ENCODE assay signal across 8 cellular contexts in the genomic region with DNA sequence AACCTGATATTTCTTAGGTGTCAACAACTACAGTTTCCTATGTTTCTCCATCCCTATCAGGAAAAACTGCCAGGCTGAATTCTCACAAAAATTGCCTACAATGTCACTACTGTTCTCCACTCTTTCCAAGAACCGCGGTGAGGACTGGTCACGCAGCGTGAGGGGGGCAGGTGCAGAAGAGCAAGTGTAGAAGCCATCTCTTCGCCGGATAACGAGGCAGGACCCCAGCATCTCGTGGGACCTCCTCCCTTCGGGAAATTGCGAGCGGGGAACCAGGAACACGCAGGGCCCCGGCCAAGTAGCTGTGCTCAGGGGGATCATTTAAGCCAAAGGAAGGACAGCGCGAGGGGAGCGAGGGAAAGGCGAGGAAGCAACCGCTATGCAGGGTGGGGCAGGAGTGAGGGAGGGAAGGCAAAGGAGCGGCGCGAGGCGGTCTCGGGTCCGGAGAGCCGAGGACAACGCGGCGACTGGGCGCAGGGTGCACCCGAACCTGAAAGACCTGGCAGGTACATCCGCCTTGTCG. TPM values are rescaled to one million over a fixed set of nuclear protein-coding genes. Genes with fewer than 3 reads are reported as not detected.
DNase-seq lines count a peak whose midpoint lies in the region; ATAC-seq and TF ChIP-seq lines count a peak whose summit lies in the region.

No MANE protein-coding gene starts in this region.

- CTCF ChIA-PET in mammary epithelial cell (lab: Charles Lee; ENCODE audit: low non-redundant PET) = no interaction called here

- H3K36me3 ChIP-seq in mammary epithelial cell (ENCODE audit: insufficient read depth, low read length) = no peaks in the 10 kb centered on the region
- H3K36me3 ChIP-seq in liver (ENCODE audit: control insufficient read depth in 4 of 4, insufficient read depth in 3 of 4, low read depth in 1 of 4, low read length in 3 of 4) = no peaks in the 10 kb centered on the region
- H3K36me3 ChIP-seq in tibial artery = no peaks in the 10 kb centered on the region

- peak overlapping the region; percentile 59 for H3K27ac ChIP-seq in mammary epithelial cell (ENCODE audit: insufficient read depth, low read depth, low read length)
- H3K27ac ChIP-seq in liver (ENCODE audit: low read depth in 1 of 2, low read length in 2 of 2) = peak overlapping the region; percentile 91 to 95
- H3K27ac ChIP-seq in tibial artery = peak overlapping the region; percentile 92 to 94

- no peaks in the 10 kb centered on the region for H4K20me1 ChIP-seq in mammary epithelial cell (ENCODE audit: insufficient read depth, low read length)

- intact Hi-C loops in mammary epithelial cell (cut with micrococcal nuclease) (loop anchor here (1.0 to 5.0 kb wide), 7 partner anchors 62 to 1055 kb away; partner anchors contain the start of genes ABHD12, ENTPD6, NANP and PYGB), tibial artery (cut with DNase I; ENCODE audit: low total_unique reads) (loop anchor here (5.0 to 10.0 kb wide), 2 partner anchors 263 to 415 kb away; partner anchors contain the start of gene GINS1)

- BruUV-seq in mammary epithelial cell (replicated peaks; lab: Mats Ljungman, UMichigan) = no TSS peak

- dilution Hi-C loops in mammary epithelial cell (cut with HindIII; ENCODE audit: low sequenced_read_pairs) = no loop called here

- WGBS in mammary epithelial cell (ENCODE audit: low coverage, missing lambda C conversion rate) = 2% methylated on average over 27 of the region's 32 CpGs
- WGBS in liver = under 1% methylated on average over 32 of the region's 32 CpGs

- in situ Hi-C loops in mammary epithelial cell (cut with MboI; ENCODE audit: low sequenced_read_pairs in 2 of 2) = loop anchor here (10.0 to 25.0 kb wide), 5 partner anchors 183 to 870 kb away; partner anchors contain the start of genes GINS1 (in 2 of the 2) and ENTPD6 (in 1 of the 2)

- H3K4me3 ChIP-seq in mammary epithelial cell (replicated peaks in 1 of 3; ENCODE audit: insufficient read depth in 1 of 3, low read depth in 2 of 3, low read length in 3 of 3) (peak overlapping the region; percentile 85 to 98 (median 90)), liver (ENCODE audit: low read depth in 1 of 3, low read length in 3 of 3) (peak overlapping the region; percentile 80 to 96 (median 93)), tibial artery (peak overlapping the region; percentile 66 to 80)

- peaks cover 27% of the 10 kb centered on the region for H3K4me1 ChIP-seq in mammary epithelial cell (ENCODE audit: insufficient read depth, low read length)
- peaks cover 2 to 55% (median 41%) of the 10 kb centered on the region in 4 donors for H3K4me1 ChIP-seq in liver (ENCODE audit: control insufficient read depth in 4 of 4, insufficient read depth in 4 of 4, low read length in 3 of 4)
- H3K4me1 ChIP-seq in tibial artery = peaks cover 0 to 33% (median 23%) of the 10 kb centered on the region in 4 donors

- peak overlapping the region; percentile 97 for H3K4me2 ChIP-seq in mammary epithelial cell (ENCODE audit: insufficient read depth, low read depth, low read length)

- peak; percentile 69 for DNase-seq in activated effector memory CD4-positive, alpha-beta T cell treated with anti-CD3 and anti-CD28 coated beads, Interleukin-2, amount 50 U/mL, for 16 hours
- DNase-seq in activated effector memory CD4-positive, alpha-beta T cell treated with Interleukin-2 at 50 U/mL for 16 hours = no peak
- peak; percentile 69 for DNase-seq in NCI-H748 (lab: John Stamatoyannopoulos, UW; ENCODE audit: unreplicated experiment)
- DNase-seq in mammary epithelial cell = no peak
- peak in 1 of 2 donors; percentile 73 for DNase-seq in tibial artery
- no peak for DNase-seq in H4 (ENCODE audit: low spot score)

- peaks cover 54% of the 10 kb centered on the region for H3K79me2 ChIP-seq in mammary epithelial cell (ENCODE audit: insufficient read depth, low read length)

- peak overlapping the region; percentile 97 for H2AFZ ChIP-seq in mammary epithelial cell (ENCODE audit: low read depth, low read length)

- no peaks in the 10 kb centered on the region for H3K9me3 ChIP-seq in mammary epithelial cell (replicated peaks; ENCODE audit: insufficient read depth, low read length)
- H3K9me3 ChIP-seq in liver (ENCODE audit: control insufficient read depth in 4 of 4, low read length in 3 of 4) = no peaks in the 10 kb centered on the region
- no peaks in the 10 kb centered on the region for H3K9me3 ChIP-seq in tibial artery

- TF ChIP-seq CTCF in mammary epithelial cell (conservative IDR thresholded peaks at IDR 0.05 in 1 of 2, IDR thresholded peaks at IDR 0.05 in 1 of 2; ENCODE audit: extremely low read depth in 1 of 2, insufficient read depth in 1 of 2, low read depth in 1 of 2, low read length in 2 of 2) (no peak), liver (IDR thresholded peaks at IDR 0.05; ENCODE audit: low read depth, low read length, missing input control) (no peak), tibial artery (IDR thresholded peaks at IDR 0.05) (no peak)

- H3K9ac ChIP-seq in mammary epithelial cell (ENCODE audit: insufficient read depth, low read length) (peak overlapping the region; percentile 66), liver (ENCODE audit: low read depth in 1 of 2, low read length in 2 of 2) (peak overlapping the region; percentile 77 to 83)

- no peaks in the 10 kb centered on the region for H3K27me3 ChIP-seq in mammary epithelial cell (ENCODE audit: insufficient read depth, low read length)
- H3K27me3 ChIP-seq in liver (ENCODE audit: control insufficient read depth in 4 of 4, insufficient read depth in 4 of 4, low read length in 3 of 4) = no peaks in the 10 kb centered on the region
- H3K27me3 ChIP-seq in tibial artery = no peaks in the 10 kb centered on the region

- no peak for TF ChIP-seq RAD21 in liver (IDR thresholded peaks at IDR 0.05)

- peak; percentile 19 for ATAC-seq in HG02678 (IDR thresholded peaks at IDR 0.05; ENCODE audit: unreplicated experiment)

TF ChIP-seq in liver, 16 proteins besides CTCF, POLR2A, EP300 and RAD21:
- no peak for TF ChIP-seq TAF1 (conservative IDR thresholded peaks at IDR 0.05)
- no peak for TF ChIP-seq GABPA (IDR thresholded peaks at IDR 0.05 in 1 of 2, conservative IDR thresholded peaks at IDR 0.05 in 1 of 2)
- TF ChIP-seq YY1 (IDR thresholded peaks at IDR 0.05) = no peak
- TF ChIP-seq ATF3 (IDR thresholded peaks at IDR 0.05) = no peak
- no peak for TF ChIP-seq EGR1 (IDR thresholded peaks at IDR 0.05; ENCODE audit: low read depth in 2 of 2)
- no peak for TF ChIP-seq HNF4A (conservative IDR thresholded peaks at IDR 0.05)
- TF ChIP-seq JUND (IDR thresholded peaks at IDR 0.05) = no peak

RNA-seq across cellular contexts. Expression of gene APMAP, which starts 0.6 kb away (rescaled TPM):
- total RNA-seq in mammary epithelial cell = 100 to 1,000 TPM in 1 of 2 donors, 10 to 100 TPM in 1; 74.6 to 104 TPM
- polyA plus RNA-seq in mammary epithelial cell = 66.1 TPM
- polyA minus RNA-seq in mammary epithelial cell = 30.9 TPM
- 100 to 1,000 TPM; 132 to 378 TPM for total RNA-seq in liver
- 100 to 1,000 TPM; 210 to 257 TPM for polyA plus RNA-seq in liver
- total RNA-seq in H4 (2014; rRNA removed; shearing (Covaris generic)) = 110 and 115 TPM in 2 replicates

RNA-seq across cellular contexts. Expression of gene CST7, which starts 42.9 kb away (rescaled TPM):
- not detected for total RNA-seq in mammary epithelial cell
- polyA plus RNA-seq in mammary epithelial cell = not detected
- not detected for polyA minus RNA-seq in mammary epithelial cell
- 10 to 100 TPM in 1 of 2 donors, 1 to 10 TPM in 1; 1.8 to 15.1 TPM for total RNA-seq in liver
- polyA plus RNA-seq in liver = 1 to 10 TPM; 1.5 to 3.7 TPM
- total RNA-seq in H4 (2014; rRNA removed; shearing (Covaris generic)) = 0.94 and 1.1 TPM in 2 replicates

Comparison
In these comparisons a context has a peak if more than half of its experiments do, and no peak if none do; other contexts are left out.
1. DNase-seq: peak in activated effector memory CD4-positive, alpha-beta T cell treated with anti-CD3 and anti-CD28 coated beads, Interleukin-2, amount 50 U/mL, for 16 hours (single experiment) and NCI-H748 (single experiment); none in activated effector memory CD4-positive, alpha-beta T cell treated with Interleukin-2 at 50 U/mL for 16 hours (single experiment), mammary epithelial cell (single experiment) and H4 (single experiment).
2. Peak in every context shown above with its lines, with median percentiles within 50 percentile points of each other: H3K27ac ChIP-seq and H3K4me3 ChIP-seq.